In the genomic region with DNA sequence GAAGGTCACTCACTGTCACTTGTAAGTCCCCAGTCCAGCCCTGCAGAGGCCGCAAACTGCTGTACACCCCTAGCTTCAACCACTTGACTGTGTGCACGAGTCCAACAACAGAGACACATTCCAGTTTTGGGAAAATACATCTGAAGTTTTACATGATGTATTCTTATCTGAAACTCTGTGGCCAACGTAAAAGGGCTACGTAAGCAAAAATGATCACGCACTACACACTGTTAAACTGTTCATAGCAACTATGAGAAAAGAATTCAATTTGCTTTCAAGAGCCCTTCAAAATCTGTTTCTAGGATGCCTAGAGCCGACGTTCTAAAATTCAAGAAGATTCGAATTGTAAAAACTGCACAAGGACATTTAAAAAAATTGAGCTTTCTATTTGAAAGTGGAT, we compare ENCODE assay signal across 16 cellular contexts. TPM values are rescaled to one million over a fixed set of nuclear protein-coding genes. Genes with fewer than 3 reads are reported as not detected.
DNase-seq lines count a peak whose midpoint lies in the region; ATAC-seq lines count a peak whose summit lies in the region.
"Had no signal": no experiment of that assay in that cellular context is flagged by ENCODE, and none has a peak within 500 bp of the region (broad histone marks: within the 10 kb centered on the region; RNA-seq: fewer than 3 reads in every experiment).

No MANE protein-coding gene starts in this region.

- peaks cover 93% of the 10 kb centered on the region for H3K4me1 Mint-ChIP-seq in activated naive CD4-positive, alpha-beta T cell treated with anti-CD3 and anti-CD28 coated beads, Interleukin-2, amount 50 U/mL, for 24 hours
- H3K4me1 Mint-ChIP-seq in CD4-positive, CD25-positive, alpha-beta regulatory T cell = peaks cover 3 to 96% (median 29%) of the 10 kb centered on the region in 4 donors
- H3K4me1 Mint-ChIP-seq in T-cell = peaks cover 89 to 98% (median 95%) of the 10 kb centered on the region in 3 donors
- peaks cover 18 to 100% (median 94%) of the 10 kb centered on the region in 7 donors for H3K4me1 Mint-ChIP-seq in naive thymus-derived CD4-positive, alpha-beta T cell
- H3K4me1 Mint-ChIP-seq: B cell had no signal

- no peak overlapping the region for H3K27ac Mint-ChIP-seq in activated naive CD4-positive, alpha-beta T cell treated with anti-CD3 and anti-CD28 coated beads, Interleukin-2, amount 50 U/mL, for 24 hours
- H3K27ac Mint-ChIP-seq in CD4-positive, CD25-positive, alpha-beta regulatory T cell = peak overlapping the region; percentile 60 to 89 (median 88)
- H3K27ac Mint-ChIP-seq in T-cell = peak overlapping the region; percentile 31 to 93
- peak overlapping the region in 7 of 9 donors; percentile 36 to 93 (median 48) for H3K27ac Mint-ChIP-seq in naive thymus-derived CD4-positive, alpha-beta T cell
- H3K27ac Mint-ChIP-seq: B cell, H9 had no signal

- H3K4me3 ChIP-seq in CD4-positive, CD25-positive, alpha-beta regulatory T cell (ENCODE audit: low read depth, low read length) = no peak overlapping the region
- peak overlapping the region; percentile 28 for H3K4me3 ChIP-seq in naive thymus-derived CD4-positive, alpha-beta T cell (ENCODE audit: low read length)
- H3K4me3 ChIP-seq: BLaER1 treated with 17β-estradiol and CSF1 and Interleukin-3, amounts not matched to agents 10 nM and 100 nM had no signal

- no peaks in the 10 kb centered on the region for H3K27me3 Mint-ChIP-seq in activated naive CD4-positive, alpha-beta T cell treated with anti-CD3 and anti-CD28 coated beads, Interleukin-2, amount 50 U/mL, for 24 hours
- H3K27me3 Mint-ChIP-seq in CD4-positive, CD25-positive, alpha-beta regulatory T cell = peaks cover 4% of the 10 kb centered on the region
- H3K27me3 Mint-ChIP-seq in T-cell = no peaks in the 10 kb centered on the region
- H3K27me3 Mint-ChIP-seq in naive thymus-derived CD4-positive, alpha-beta T cell = no peaks in the 10 kb centered on the region

- intact Hi-C loops in naive thymus-derived CD4-positive, alpha-beta T cell (cut with micrococcal nuclease) = no loop called here

- H3K27me3 ChIP-seq in CD4-positive, CD25-positive, alpha-beta regulatory T cell (ENCODE audit: control insufficient read depth, insufficient read depth, low read length) = no peaks in the 10 kb centered on the region
- H3K27me3 ChIP-seq in naive thymus-derived CD4-positive, alpha-beta T cell (ENCODE audit: control insufficient read depth in 2 of 2, insufficient read depth in 2 of 2, low read length in 2 of 2) = no peaks in the 10 kb centered on the region
- H3K27me3 ChIP-seq: BLaER1 treated with 17β-estradiol and CSF1 and Interleukin-3, amounts not matched to agents 10 nM and 100 nM had no signal

- no peaks in the 10 kb centered on the region for H3K9me3 Mint-ChIP-seq in activated naive CD4-positive, alpha-beta T cell treated with anti-CD3 and anti-CD28 coated beads, Interleukin-2, amount 50 U/mL, for 24 hours
- H3K9me3 Mint-ChIP-seq in CD4-positive, CD25-positive, alpha-beta regulatory T cell = no peaks in the 10 kb centered on the region
- no peaks in the 10 kb centered on the region for H3K9me3 Mint-ChIP-seq in T-cell
- peaks cover 0 to 3% (median 0%) of the 10 kb centered on the region in 11 donors for H3K9me3 Mint-ChIP-seq in naive thymus-derived CD4-positive, alpha-beta T cell
- H3K9me3 Mint-ChIP-seq: H9 had no signal

- no peak for DNase-seq in activated naive CD4-positive, alpha-beta T cell (lab: John Stamatoyannopoulos, UW)
- no peak for DNase-seq in CD4-positive, CD25-positive, alpha-beta regulatory T cell
- DNase-seq in T-cell (no peak), LoVo (ENCODE audit: low spot score) (no peak), NCI-H2081 treated with DMSO at 0.1 percent for 48 hours (lab: John Stamatoyannopoulos, UW) (no peak)
- no peak for DNase-seq in naive thymus-derived CD4-positive, alpha-beta T cell
- DNase-seq: 8988T, Caco-2, GOT3, H9, KBM-7 had no signal

- H3K36me3 ChIP-seq in CD4-positive, CD25-positive, alpha-beta regulatory T cell (ENCODE audit: control insufficient read depth, insufficient read depth, low read length) = no peaks in the 10 kb centered on the region
- H3K36me3 ChIP-seq in naive thymus-derived CD4-positive, alpha-beta T cell (ENCODE audit: control insufficient read depth in 2 of 3, insufficient read depth in 3 of 3, low read length in 3 of 3) = no peaks in the 10 kb centered on the region
- H3K36me3 ChIP-seq: BLaER1 treated with 17β-estradiol and CSF1 and Interleukin-3, amounts not matched to agents 10 nM and 100 nM had no signal

- no peak for ATAC-seq in CD4-positive, CD25-positive, alpha-beta regulatory T cell (ENCODE audit: low read depth in 2 of 2)
- ATAC-seq in T-cell (replicated peaks in 1 of 4) (no peak), HG02870 (IDR thresholded peaks at IDR 0.05; ENCODE audit: unreplicated experiment) (no peak)
- no peak for ATAC-seq in naive thymus-derived CD4-positive, alpha-beta T cell

- H3K36me3 Mint-ChIP-seq in activated naive CD4-positive, alpha-beta T cell treated with anti-CD3 and anti-CD28 coated beads, Interleukin-2, amount 50 U/mL, for 24 hours = no peaks in the 10 kb centered on the region
- H3K36me3 Mint-ChIP-seq in CD4-positive, CD25-positive, alpha-beta regulatory T cell = peaks cover 6% of the 10 kb centered on the region
- H3K36me3 Mint-ChIP-seq in T-cell = no peaks in the 10 kb centered on the region
- peaks cover 0 to 7% (median 0%) of the 10 kb centered on the region in 5 donors for H3K36me3 Mint-ChIP-seq in naive thymus-derived CD4-positive, alpha-beta T cell

- peaks cover 34% of the 10 kb centered on the region for H3K4me1 ChIP-seq in CD4-positive, CD25-positive, alpha-beta regulatory T cell (ENCODE audit: control insufficient read depth, insufficient read depth, low read length, poor library complexity, severe bottlenecking)
- peaks cover 21 to 86% of the 10 kb centered on the region in 2 donors for H3K4me1 ChIP-seq in naive thymus-derived CD4-positive, alpha-beta T cell (ENCODE audit: control insufficient read depth in 2 of 2, insufficient read depth in 2 of 2, low read length in 2 of 2)
- H3K4me1 ChIP-seq: BLaER1 treated with 17β-estradiol and CSF1 and Interleukin-3, amounts not matched to agents 10 nM and 100 nM had no signal

- POLR2A ChIA-PET in T-cell (lab: Charles Lee) = no interaction called here
- POLR2A ChIA-PET in naive thymus-derived CD4-positive, alpha-beta T cell (lab: Charles Lee) = interaction anchor here (1.3 kb wide), 1 partner anchor 25 kb away, joined by 4 read pairs; no protein-coding TSS in a partner anchor

- H3K9me3 ChIP-seq in CD4-positive, CD25-positive, alpha-beta regulatory T cell (ENCODE audit: control insufficient read depth in 2 of 2, low read length in 2 of 2) = no peaks in the 10 kb centered on the region
- no peaks in the 10 kb centered on the region for H3K9me3 ChIP-seq in naive thymus-derived CD4-positive, alpha-beta T cell (ENCODE audit: control insufficient read depth in 2 of 3, low read length in 3 of 3)
- H3K9me3 ChIP-seq: BLaER1 treated with 17β-estradiol and CSF1 and Interleukin-3, amounts not matched to agents 10 nM and 100 nM; Caco-2 had no signal

- no peak overlapping the region for H3K27ac ChIP-seq in CD4-positive, CD25-positive, alpha-beta regulatory T cell (ENCODE audit: insufficient read depth, low read length, poor library complexity, severe bottlenecking)
- no peak overlapping the region for H3K27ac ChIP-seq in naive thymus-derived CD4-positive, alpha-beta T cell (ENCODE audit: low read depth, low read length)
- H3K27ac ChIP-seq: BLaER1 treated with 17β-estradiol and CSF1 and Interleukin-3, amounts not matched to agents 10 nM and 100 nM had no signal

- peak overlapping the region; percentile 24 for H3K4me3 Mint-ChIP-seq in activated naive CD4-positive, alpha-beta T cell treated with anti-CD3 and anti-CD28 coated beads, Interleukin-2, amount 50 U/mL, for 24 hours
- peak overlapping the region in 2 of 4 donors; percentile 67 to 88 for H3K4me3 Mint-ChIP-seq in CD4-positive, CD25-positive, alpha-beta regulatory T cell
- H3K4me3 Mint-ChIP-seq in T-cell = peak overlapping the region in 2 of 3 donors; percentile 8 to 75
- peak overlapping the region in 9 of 10 donors; percentile 4 to 89 (median 80) for H3K4me3 Mint-ChIP-seq in naive thymus-derived CD4-positive, alpha-beta T cell
- H3K4me3 Mint-ChIP-seq: B cell, H9 had no signal

- CTCF ChIA-PET in T-cell (lab: Charles Lee) = no interaction called here
- CTCF ChIA-PET in naive thymus-derived CD4-positive, alpha-beta T cell (lab: Charles Lee) = interaction anchor here (0.7 kb wide), 1 partner anchor 26 kb away, joined by 3 read pairs; the partner anchor contains the start of gene EDAR

RNA-seq across cellular contexts. Expression of gene EDAR, which starts 26.0 kb away (rescaled TPM):
- 3.2 TPM for total RNA-seq in CD4-positive, CD25-positive, alpha-beta regulatory T cell
- 1 to 10 TPM; 1.4 to 6.7 (median 2.6) TPM for polyA plus RNA-seq in CD4-positive, CD25-positive, alpha-beta regulatory T cell
- 10 to 100 TPM in 1 of 5 donors, 1 to 10 TPM in 4; 5.2 to 15.6 (median 7.4) TPM for total RNA-seq in T-cell
- total RNA-seq in naive thymus-derived CD4-positive, alpha-beta T cell = 10 to 100 TPM in 4 of 5 experiments, under 1 TPM in 1; 0.17 to 26.8 (median 21.6) TPM
- 10 to 100 TPM; 11.9 to 24.3 TPM for polyA plus RNA-seq in naive thymus-derived CD4-positive, alpha-beta T cell
- total RNA-seq: B cell, H9, HT-29 had no signal
